Comparison of ENCODE assay signal across 8 cellular contexts in the genomic region with DNA sequence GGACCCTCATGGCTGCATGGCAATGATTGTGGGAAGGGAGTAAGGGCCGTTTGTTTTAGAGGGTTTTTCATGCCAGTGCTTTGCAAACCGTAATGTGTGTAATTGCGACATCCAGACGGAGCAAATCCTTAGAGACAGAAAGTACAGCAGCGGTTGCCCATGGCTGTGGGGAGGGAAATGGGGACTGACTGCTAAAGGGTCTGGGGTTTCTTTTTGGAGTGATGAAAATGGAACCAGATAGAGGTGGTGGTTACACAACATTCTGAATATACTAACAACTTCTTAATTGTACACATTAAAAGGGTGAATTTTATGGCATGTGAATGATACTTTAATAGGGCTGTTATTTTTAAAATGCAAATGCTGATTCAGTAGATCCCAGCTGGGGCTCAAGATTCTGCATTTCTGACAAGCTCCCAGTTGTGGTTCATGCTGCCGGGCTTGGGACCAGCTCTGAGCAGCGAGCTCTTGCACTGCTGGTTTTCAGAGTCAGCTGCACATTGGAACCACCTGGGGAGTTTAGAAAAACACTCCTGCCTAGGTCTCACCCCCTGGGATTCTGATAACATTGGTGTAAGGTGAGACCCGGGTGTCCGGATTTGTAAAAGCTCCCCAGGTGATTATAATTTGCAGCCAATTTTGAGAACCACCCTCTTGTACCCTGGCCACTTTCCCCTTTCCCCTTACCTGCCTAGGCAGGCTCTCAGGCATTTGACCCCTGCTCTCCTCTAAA. TPM values are rescaled to one million over a fixed set of nuclear protein-coding genes. Genes with fewer than 3 reads are reported as not detected.
DNase-seq lines count a peak whose midpoint lies in the region; ATAC-seq, FAIRE-seq and TF ChIP-seq lines count a peak whose summit lies in the region.

No MANE protein-coding gene starts in this region.

- H3K36me3 ChIP-seq in lung (ENCODE audit: control insufficient read depth in 2 of 2, insufficient read depth in 2 of 2, low read length in 2 of 2) (no peaks in the 10 kb centered on the region), urinary bladder (ENCODE audit: insufficient read depth) (no peaks in the 10 kb centered on the region)

- no peaks in the 10 kb centered on the region for H3K9me3 ChIP-seq in lung (ENCODE audit: control insufficient read depth in 2 of 2, insufficient read depth in 1 of 2, low read length in 1 of 2)

- H3K27ac ChIP-seq in lung (ENCODE audit: low read depth in 1 of 2, low read length in 1 of 2) (peak overlapping the region; percentile 79 to 98), urinary bladder (ENCODE audit: low read depth) (peak overlapping the region; percentile 98)

- peak overlapping the region in 3 of 5 experiments; percentile 77 to 85 (median 78) for H3K27ac Mint-ChIP-seq in brain

- peak overlapping the region; percentile 46 for H3K4me3 ChIP-seq in lung
- peak overlapping the region; percentile 66 for H3K4me3 ChIP-seq in urinary bladder (ENCODE audit: low read depth, low read length)

- no peaks in the 10 kb centered on the region for H3K27me3 ChIP-seq in lung (ENCODE audit: control insufficient read depth, insufficient read depth)

- H3K9me3 Mint-ChIP-seq in brain = no peaks in the 10 kb centered on the region

- peaks cover 18% of the 10 kb centered on the region for H3K27me3 Mint-ChIP-seq in brain

- DNase-seq in GM18507 (ENCODE audit: extremely low spot score, insufficient read length, low read depth) = no peak
- peak; percentile 50 to 59 for DNase-seq in NOMO-1 (lab: John Stamatoyannopoulos, UW; ENCODE audit: unreplicated experiment in 2 of 2)
- DNase-seq in lung (ENCODE audit: low spot score) = peak; percentile 46
- no peak for DNase-seq in stimulated activated CD4-positive, alpha-beta T cell treated with anti-CD3 and anti-CD28 coated beads, Interleukin-4, amount 100 ng/mL, for 4 hours
- no peak for DNase-seq in urothelium cell line (ENCODE audit: low spot score)

- TF ChIP-seq CTCF in brain (conservative IDR thresholded peaks at IDR 0.05) (no peak), lung (IDR thresholded peaks at IDR 0.05; ENCODE audit: control extremely low read depth, extremely low read depth) (no peak)

- H3K4me1 ChIP-seq in lung (ENCODE audit: control insufficient read depth in 2 of 2, insufficient read depth in 2 of 2, low read length in 2 of 2) (peaks cover 0 to 7% of the 10 kb centered on the region in 2 donors), urinary bladder (ENCODE audit: insufficient read depth) (peaks cover 2% of the 10 kb centered on the region)

- peak overlapping the region; percentile 16 to 85 (median 38) for H3K4me3 Mint-ChIP-seq in brain

- no peak for ATAC-seq in lung (ENCODE audit: insufficient read depth, low FRiP score)
- no peak for ATAC-seq in GM18867 (IDR thresholded peaks at IDR 0.05; ENCODE audit: unreplicated experiment)

- H3K36me3 Mint-ChIP-seq in brain = no peaks in the 10 kb centered on the region

- FAIRE-seq in GM18507 (lab: Jason Lieb, UNC) (peak; percentile 57), urothelium cell line (lab: Jason Lieb, UNC) (no peak)

- H3K4me1 Mint-ChIP-seq in brain = peaks cover 56% of the 10 kb centered on the region

- 19 to 33% methylated on average over 9 of the region's 9 CpGs for WGBS in lung, 2 donors
- 7% methylated on average over 9 of the region's 9 CpGs for WGBS in urinary bladder

RNA-seq across cellular contexts. Expression of a gene that starts 47.7 kb away (rescaled TPM):
- polyA plus RNA-seq in brain (ENCODE audit: insufficient read depth, low read depth, low replicate concordance) (39.9 TPM), lung (10 to 100 TPM; 11.7 to 34.4 TPM), urinary bladder (35.7 TPM)
- total RNA-seq in lung (10 to 100 TPM; 31.6 to 42.0 TPM), urinary bladder (22.9 TPM)

Comparison
In these comparisons a context has a peak if more than half of its experiments do, and no peak if none do; other contexts are left out.
1. DNase-seq: peak in NOMO-1 (2 of 2) and lung (single experiment); none in GM18507 (single experiment), stimulated activated CD4-positive, alpha-beta T cell treated with anti-CD3 and anti-CD28 coated beads, Interleukin-4, amount 100 ng/mL, for 4 hours (0 of 2) and urothelium cell line (single experiment).